In the genomic region with DNA sequence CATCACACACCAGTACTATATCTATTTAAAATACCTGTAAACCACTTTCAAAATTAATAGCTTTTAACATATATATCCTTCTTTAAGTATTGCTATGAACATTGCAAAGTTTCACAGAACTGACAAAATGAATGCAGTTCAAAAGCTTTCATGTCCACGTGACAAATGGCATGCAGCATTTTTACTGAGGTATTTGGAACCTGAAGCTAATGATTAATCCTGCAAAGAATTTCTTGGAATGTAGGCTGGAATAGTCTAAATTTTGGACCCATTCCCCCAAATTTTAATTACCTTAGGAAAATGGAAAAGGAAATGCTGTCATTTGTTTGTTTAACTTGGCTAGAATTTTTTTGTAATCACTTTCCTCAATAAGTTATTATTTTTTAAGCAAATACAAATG, we compare ENCODE assay signal across 1 cellular context.
TF ChIP-seq lines count a peak whose summit lies in the region.

No MANE protein-coding gene starts in this region.

TF ChIP-seq in SK-N-SH, 30 proteins besides CTCF, POLR2A, EP300 and RAD21 (continued from another document):
- TF ChIP-seq, protein P1, sequence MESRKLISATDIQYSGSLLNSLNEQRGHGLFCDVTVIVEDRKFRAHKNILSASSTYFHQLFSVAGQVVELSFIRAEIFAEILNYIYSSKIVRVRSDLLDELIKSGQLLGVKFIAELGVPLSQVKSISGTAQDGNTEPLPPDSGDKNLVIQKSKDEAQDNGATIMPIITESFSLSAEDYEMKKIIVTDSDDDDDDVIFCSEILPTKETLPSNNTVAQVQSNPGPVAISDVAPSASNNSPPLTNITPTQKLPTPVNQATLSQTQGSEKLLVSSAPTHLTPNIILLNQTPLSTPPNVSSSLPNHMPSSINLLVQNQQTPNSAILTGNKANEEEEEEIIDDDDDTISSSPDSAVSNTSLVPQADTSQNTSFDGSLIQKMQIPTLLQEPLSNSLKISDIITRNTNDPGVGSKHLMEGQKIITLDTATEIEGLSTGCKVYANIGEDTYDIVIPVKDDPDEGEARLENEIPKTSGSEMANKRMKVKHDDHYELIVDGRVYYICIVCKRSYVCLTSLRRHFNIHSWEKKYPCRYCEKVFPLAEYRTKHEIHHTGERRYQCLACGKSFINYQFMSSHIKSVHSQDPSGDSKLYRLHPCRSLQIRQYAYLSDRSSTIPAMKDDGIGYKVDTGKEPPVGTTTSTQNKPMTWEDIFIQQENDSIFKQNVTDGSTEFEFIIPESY (IDR thresholded peaks at IDR 0.05; ENCODE audit: borderline replicate concordance, low read depth) = no peak
- TF ChIP-seq TEAD4 (IDR thresholded peaks at IDR 0.05; ENCODE audit: borderline replicate concordance, insufficient read depth) (no peak), GABPA (IDR thresholded peaks at IDR 0.05; ENCODE audit: low read depth) (no peak), SMC3 (IDR thresholded peaks at IDR 0.05; ENCODE audit: low read depth, low read length) (no peak)
TF ChIP-seq in SK-N-SH: peak in this region for 0.
